1 cellular context compared by ENCODE assay signal in genomic region chr1:21027805-21028204, GRCh38.
A peak's percentile ranks its signal among the peaks of the same experiment; 100 is the strongest.
TF ChIP-seq lines count a peak whose summit lies in the region.

No MANE protein-coding gene starts in this region.

TF ChIP-seq in K562, 482 proteins besides CTCF, POLR2A, EP300 and RAD21 (continues in another document):
- peak; percentile 51 for TF ChIP-seq VEZF1 (CRISPR knock-in tag; IDR thresholded peaks at IDR 0.05)
- no peak for TF ChIP-seq U2AF1 (optimal IDR thresholded peaks at IDR 0.05; ENCODE audit: low read depth, low read length)
- TF ChIP-seq NEUROD1 (IDR thresholded peaks at IDR 0.05; ENCODE audit: borderline replicate concordance, low read depth, low read length, partially characterized antibody): no peak
- no peak for TF ChIP-seq ZNF274 (IDR thresholded peaks at IDR 0.05; ENCODE audit: borderline replicate concordance, low read depth, low read length)
- no peak for TF ChIP-seq MGA (IDR thresholded peaks at IDR 0.05)
- no peak for TF ChIP-seq ZNF133 (CRISPR knock-in tag; IDR thresholded peaks at IDR 0.05)
- no peak for TF ChIP-seq NCOA1 (IDR thresholded peaks at IDR 0.05; ENCODE audit: low read depth)
- TF ChIP-seq CHAMP1 (IDR thresholded peaks at IDR 0.05): peak; percentile 51; the same call in 1 of the 2 replicates
- no peak for TF ChIP-seq LARP7 (IDR thresholded peaks at IDR 0.05)
- TF ChIP-seq ZNF785 (CRISPR knock-in tag; IDR thresholded peaks at IDR 0.05): no peak
- no peak for TF ChIP-seq CREB5 (CRISPR knock-in tag; IDR thresholded peaks at IDR 0.05)
- no peak for TF ChIP-seq ZBTB26 (CRISPR knock-in tag; IDR thresholded peaks at IDR 0.05)
- no peak for TF ChIP-seq ZBTB17 (CRISPR knock-in tag; IDR thresholded peaks at IDR 0.05)
- TF ChIP-seq MAFG (tag; conservative IDR thresholded peaks at IDR 0.05): peak; percentile 37; the same call in 1 of the 2 replicates
- no peak for TF ChIP-seq SIN3A (IDR thresholded peaks at IDR 0.05; ENCODE audit: borderline replicate concordance in 2 of 2, control insufficient read depth in 1 of 2, low read depth in 2 of 2, low read length in 2 of 2)
- no peak for TF ChIP-seq CCNT2 (IDR thresholded peaks at IDR 0.05; ENCODE audit: borderline replicate concordance, extremely low read depth, insufficient read length, low read depth, low read length)
- TF ChIP-seq L3MBTL2 (IDR thresholded peaks at IDR 0.05): no peak
- no peak for TF ChIP-seq ZNF140 (CRISPR knock-in tag; IDR thresholded peaks at IDR 0.05)
- no peak for TF ChIP-seq TBP (optimal IDR thresholded peaks at IDR 0.05; ENCODE audit: low read depth, low read length)
- no peak; the same call in 1 of the 2 replicates for TF ChIP-seq CTBP1 (IDR thresholded peaks at IDR 0.05; ENCODE audit: borderline replicate concordance)
- TF ChIP-seq XRCC3 (IDR thresholded peaks at IDR 0.05): no peak
- no peak for TF ChIP-seq TRIM28 (IDR thresholded peaks at IDR 0.05)
- peak; percentile 47 for TF ChIP-seq NFIC (IDR thresholded peaks at IDR 0.05)
- TF ChIP-seq ZNF75A (CRISPR knock-in tag; IDR thresholded peaks at IDR 0.05): no peak
- TF ChIP-seq ZNF347 (CRISPR knock-in tag; IDR thresholded peaks at IDR 0.05; ENCODE audit: low read depth): no peak
- no peak for TF ChIP-seq GATAD2A (IDR thresholded peaks at IDR 0.05)
- TF ChIP-seq SMAD1 (IDR thresholded peaks at IDR 0.05; ENCODE audit: low read depth, low read length, partially characterized antibody): no peak
- TF ChIP-seq THRAP3 (IDR thresholded peaks at IDR 0.05; ENCODE audit: borderline replicate concordance): no peak
- no peak for TF ChIP-seq ZNF3 (CRISPR knock-in tag; IDR thresholded peaks at IDR 0.05)
- peak; percentile 74 for TF ChIP-seq CBFA2T2 (conservative IDR thresholded peaks at IDR 0.05)
- no peak for TF ChIP-seq CCAR2 (IDR thresholded peaks at IDR 0.05; ENCODE audit: low read depth, low read length)
- TF ChIP-seq ZNF57 (CRISPR knock-in tag; IDR thresholded peaks at IDR 0.05): no peak
- TF ChIP-seq ZNF512 (tag; IDR thresholded peaks at IDR 0.05): no peak
- no peak for TF ChIP-seq ZNF655 (CRISPR knock-in tag; IDR thresholded peaks at IDR 0.05)
